In genomic region chr11:60836866-60837510, GRCh38 we compare ENCODE assay signal across 21 cellular contexts. TPM values are rescaled to one million over a fixed set of nuclear protein-coding genes. Genes with fewer than 3 reads are reported as not detected.
DNase-seq lines count a peak whose midpoint lies in the region; ATAC-seq and TF ChIP-seq lines count a peak whose summit lies in the region.
"Had no signal": no experiment of that assay in that cellular context is flagged by ENCODE, and none has a peak within 500 bp of the region (broad histone marks: within the 10 kb centered on the region; RNA-seq: fewer than 3 reads in every experiment).

No MANE protein-coding gene starts in this region.

- H3K4me3 ChIP-seq in parathyroid adenoma (ENCODE audit: low read depth, low read length) (no peak overlapping the region), SJCRH30 (no peak overlapping the region)
- H3K4me3 ChIP-seq: GM12878, K562, PC-9 had no signal

- H3K27ac ChIP-seq in parathyroid adenoma (peak overlapping the region; percentile 100), SJCRH30 (no peak overlapping the region)
- H3K27ac ChIP-seq: PC-9, RWPE1 had no signal

- TF ChIP-seq CTCF in parathyroid adenoma (IDR thresholded peaks at IDR 0.05), result no peak

- POLR2A ChIA-PET in activated naive CD8-positive, alpha-beta T cell treated with anti-CD3 and anti-CD28 coated beads, Interleukin-2, amount 10 ng/mL, durations not matched to agents 7 days and 5 days (lab: Charles Lee), result interaction anchor here (1.3 kb wide), 1 partner anchor 30 kb away, joined by 3 read pairs; the partner anchor contains the start of gene ZP1

- H3K4me2 ChIP-seq in parathyroid adenoma (ENCODE audit: low read length), result no peak overlapping the region
- H3K4me2 ChIP-seq: PC-9 had no signal

- H3K27me3 ChIP-seq in parathyroid adenoma (ENCODE audit: control insufficient read depth, insufficient read depth, low read length) (no peaks in the 10 kb centered on the region), SJCRH30 (no peaks in the 10 kb centered on the region)

- peaks cover 26% of the 10 kb centered on the region for H3K4me1 Mint-ChIP-seq in activated naive CD8-positive, alpha-beta T cell treated with anti-CD3 and anti-CD28 coated beads, Interleukin-2, amount 10 ng/mL, durations not matched to agents 7 days and 5 days
- H3K4me1 Mint-ChIP-seq in activated naive CD8-positive, alpha-beta T cell treated with anti-CD3 and anti-CD28 coated beads for 36 hours, result peaks cover 13% of the 10 kb centered on the region
- H3K4me1 Mint-ChIP-seq in dendritic cell treated with granulocyte-macrophage colony-stimulating factor and Interleukin-4, amounts not matched to agents 40 ng/mL and 50 ng/mL, for 4 days (ENCODE audit: low read depth), result peaks cover 68% of the 10 kb centered on the region

- no peaks in the 10 kb centered on the region for H3K9me3 ChIP-seq in parathyroid adenoma (ENCODE audit: control insufficient read depth, low read length)
- H3K9me3 ChIP-seq in SJCRH30 (replicated peaks), result no peaks in the 10 kb centered on the region

- peaks cover 1% of the 10 kb centered on the region for H3K27me3 Mint-ChIP-seq in activated naive CD8-positive, alpha-beta T cell treated with anti-CD3 and anti-CD28 coated beads, Interleukin-2, amount 10 ng/mL, durations not matched to agents 7 days and 5 days
- H3K27me3 Mint-ChIP-seq in activated naive CD8-positive, alpha-beta T cell treated with anti-CD3 and anti-CD28 coated beads for 36 hours, result no peaks in the 10 kb centered on the region
- peaks cover 7% of the 10 kb centered on the region for H3K27me3 Mint-ChIP-seq in dendritic cell treated with granulocyte-macrophage colony-stimulating factor and Interleukin-4, amounts not matched to agents 40 ng/mL and 50 ng/mL, for 4 days

- intact Hi-C loops in dendritic cell treated with granulocyte-macrophage colony-stimulating factor and Interleukin-4, amounts not matched to agents 40 ng/mL and 50 ng/mL, for 4 days (cut with micrococcal nuclease), result loop anchor here (5.0 to 10.0 kb wide), 2 partner anchors 190 to 348 kb away; no protein-coding TSS in a partner anchor

- no peaks in the 10 kb centered on the region for H3K79me2 ChIP-seq in parathyroid adenoma

- peak overlapping the region; percentile 2 for H3K27ac Mint-ChIP-seq in activated naive CD8-positive, alpha-beta T cell treated with anti-CD3 and anti-CD28 coated beads, Interleukin-2, amount 10 ng/mL, durations not matched to agents 7 days and 5 days
- no peak overlapping the region for H3K27ac Mint-ChIP-seq in activated naive CD8-positive, alpha-beta T cell treated with anti-CD3 and anti-CD28 coated beads for 36 hours
- H3K27ac Mint-ChIP-seq in dendritic cell treated with granulocyte-macrophage colony-stimulating factor and Interleukin-4, amounts not matched to agents 40 ng/mL and 50 ng/mL, for 4 days, result peak overlapping the region; percentile 1
- H3K27ac Mint-ChIP-seq: B cell, HFFc6 had no signal

- ATAC-seq in activated naive CD8-positive, alpha-beta T cell treated with anti-CD3 and anti-CD28 coated beads, Interleukin-2, amount 10 ng/mL, durations not matched to agents 7 days and 5 days (ENCODE audit: low read depth), result no peak
- ATAC-seq: GM12878, K562 had no signal

- H3K9me3 Mint-ChIP-seq in activated naive CD8-positive, alpha-beta T cell treated with anti-CD3 and anti-CD28 coated beads, Interleukin-2, amount 10 ng/mL, durations not matched to agents 7 days and 5 days, result no peaks in the 10 kb centered on the region
- no peaks in the 10 kb centered on the region for H3K9me3 Mint-ChIP-seq in activated naive CD8-positive, alpha-beta T cell treated with anti-CD3 and anti-CD28 coated beads for 36 hours
- no peaks in the 10 kb centered on the region for H3K9me3 Mint-ChIP-seq in dendritic cell treated with granulocyte-macrophage colony-stimulating factor and Interleukin-4, amounts not matched to agents 40 ng/mL and 50 ng/mL, for 4 days
- H3K9me3 Mint-ChIP-seq: HFFc6 had no signal

- H3K36me3 ChIP-seq in parathyroid adenoma (ENCODE audit: control insufficient read depth, insufficient read depth, low read length), result peaks cover 2% of the 10 kb centered on the region
- H3K36me3 ChIP-seq in SJCRH30, result no peaks in the 10 kb centered on the region

- H3K4me1 ChIP-seq in parathyroid adenoma (peaks cover 77% of the 10 kb centered on the region), SJCRH30 (peaks cover 19% of the 10 kb centered on the region)

- no peak overlapping the region for H3K9ac ChIP-seq in parathyroid adenoma

- no peaks in the 10 kb centered on the region for H3K36me3 Mint-ChIP-seq in activated naive CD8-positive, alpha-beta T cell treated with anti-CD3 and anti-CD28 coated beads, Interleukin-2, amount 10 ng/mL, durations not matched to agents 7 days and 5 days
- no peaks in the 10 kb centered on the region for H3K36me3 Mint-ChIP-seq in activated naive CD8-positive, alpha-beta T cell treated with anti-CD3 and anti-CD28 coated beads for 36 hours
- H3K36me3 Mint-ChIP-seq in dendritic cell treated with granulocyte-macrophage colony-stimulating factor and Interleukin-4, amounts not matched to agents 40 ng/mL and 50 ng/mL, for 4 days (ENCODE audit: low read depth), result peaks cover 3% of the 10 kb centered on the region

- no peak overlapping the region for H3K4me3 Mint-ChIP-seq in activated naive CD8-positive, alpha-beta T cell treated with anti-CD3 and anti-CD28 coated beads, Interleukin-2, amount 10 ng/mL, durations not matched to agents 7 days and 5 days
- H3K4me3 Mint-ChIP-seq in activated naive CD8-positive, alpha-beta T cell treated with anti-CD3 and anti-CD28 coated beads for 36 hours, result no peak overlapping the region
- no peak overlapping the region for H3K4me3 Mint-ChIP-seq in dendritic cell treated with granulocyte-macrophage colony-stimulating factor and Interleukin-4, amounts not matched to agents 40 ng/mL and 50 ng/mL, for 4 days
- H3K4me3 Mint-ChIP-seq: B cell, HFFc6 had no signal

- DNase-seq in NCI-H2227 (lab: John Stamatoyannopoulos, UW; ENCODE audit: unreplicated experiment) (peak; percentile 53), NCI-H2227 treated with DMSO at 0.1 percent for 48 hours (lab: John Stamatoyannopoulos, UW) (no peak), NCI-H128 (lab: John Stamatoyannopoulos, UW; ENCODE audit: unreplicated experiment) (no peak), SJCRH30 (no peak)
- no peak for DNase-seq in activated naive CD8-positive, alpha-beta T cell treated with anti-CD3 and anti-CD28 coated beads, Interleukin-2, amount 10 ng/mL, durations not matched to agents 7 days and 5 days
- DNase-seq in activated naive CD8-positive, alpha-beta T cell treated with anti-CD3 and anti-CD28 coated beads for 36 hours, result no peak
- DNase-seq: DMS153, EL, H7, HFFc6, NCI-H146, NCI-H2029 treated with DMSO at 0.1 percent for 48 hours, NCI-H510A treated with DMSO at 0.1 percent for 48 hours, PC-9 had no signal

- H2AFZ ChIP-seq in parathyroid adenoma, result no peak overlapping the region
- H2AFZ ChIP-seq: PC-9 had no signal

RNA-seq across cellular contexts. Expression of gene CCDC86, which starts 4.9 kb away (rescaled TPM):
- total RNA-seq in activated naive CD8-positive, alpha-beta T cell treated with anti-CD3 and anti-CD28 coated beads, Interleukin-2, amount 10 ng/mL, durations not matched to agents 7 days and 5 days, result 10 to 100 TPM; 16.9 to 17.1 TPM
- 10 to 100 TPM; 94.4 to 96.3 TPM for total RNA-seq in activated naive CD8-positive, alpha-beta T cell treated with anti-CD3 and anti-CD28 coated beads for 36 hours
- 21.9 and 24.9 TPM in 2 replicates for total RNA-seq in SJCRH30 (2014; rRNA removed; shearing (Covaris generic))

RNA-seq across cellular contexts. Expression of gene PTGDR2, which starts 18.8 kb away (rescaled TPM):
- 1 to 10 TPM; 2.5 to 2.9 TPM for total RNA-seq in activated naive CD8-positive, alpha-beta T cell treated with anti-CD3 and anti-CD28 coated beads, Interleukin-2, amount 10 ng/mL, durations not matched to agents 7 days and 5 days
- under 1 TPM; 0.12 to 0.16 TPM for total RNA-seq in activated naive CD8-positive, alpha-beta T cell treated with anti-CD3 and anti-CD28 coated beads for 36 hours
- total RNA-seq in SJCRH30 (2014; rRNA removed; shearing (Covaris generic)), result not detected in 2 replicates
- total RNA-seq: A172, B cell, HFFc6, PC-9 had no signal

RNA-seq across cellular contexts. Expression of gene ZP1, which starts 30.4 kb away (rescaled TPM):
- total RNA-seq in activated naive CD8-positive, alpha-beta T cell treated with anti-CD3 and anti-CD28 coated beads, Interleukin-2, amount 10 ng/mL, durations not matched to agents 7 days and 5 days, result under 1 TPM; 0.44 to 0.60 TPM
- not detected for total RNA-seq in activated naive CD8-positive, alpha-beta T cell treated with anti-CD3 and anti-CD28 coated beads for 36 hours
- total RNA-seq in SJCRH30 (2014; rRNA removed; shearing (Covaris generic)), result not detected in 2 replicates
- total RNA-seq: B cell, GM12878, H7, K562, PC-9 had no signal

RNA-seq across cellular contexts. Expression of gene MS4A10, which starts 51.9 kb away (rescaled TPM):
- total RNA-seq in activated naive CD8-positive, alpha-beta T cell treated with anti-CD3 and anti-CD28 coated beads, Interleukin-2, amount 10 ng/mL, durations not matched to agents 7 days and 5 days, result not detected
- total RNA-seq in activated naive CD8-positive, alpha-beta T cell treated with anti-CD3 and anti-CD28 coated beads for 36 hours, result not detected
- not detected in 2 replicates for total RNA-seq in SJCRH30 (2014; rRNA removed; shearing (Covaris generic))
- total RNA-seq: A172, B cell, GM12878, H7, HFFc6, K562, PC-9 had no signal
